ENCODE assay signal across 23 cellular contexts in the genomic region with DNA sequence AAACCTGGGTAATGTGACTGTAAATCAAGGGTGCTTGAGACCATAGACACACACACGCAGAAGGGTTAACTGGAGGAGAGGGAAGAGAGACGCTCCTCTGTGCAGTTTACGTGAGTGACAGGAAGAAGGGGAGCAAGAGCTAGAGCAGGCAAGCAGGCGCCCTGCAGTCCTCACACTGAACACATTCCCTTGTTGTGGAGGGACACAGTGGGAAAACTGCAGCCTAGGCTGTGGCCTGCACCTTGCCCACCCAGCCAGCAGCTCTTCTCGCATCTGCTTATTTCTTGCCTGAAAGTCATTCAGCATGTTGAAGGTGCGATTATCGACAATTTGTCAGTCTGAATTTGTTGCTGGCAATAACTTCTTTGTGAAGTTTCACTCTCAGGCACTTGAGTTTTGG. TPM values are rescaled to one million over a fixed set of nuclear protein-coding genes. Genes with fewer than 3 reads are reported as not detected.
DNase-seq lines count a peak whose midpoint lies in the region; ATAC-seq and TF ChIP-seq lines count a peak whose summit lies in the region.
"Had no signal": no experiment of that assay in that cellular context is flagged by ENCODE, and none has a peak within 500 bp of the region (broad histone marks: within the 10 kb centered on the region; RNA-seq: fewer than 3 reads in every experiment).

No MANE protein-coding gene starts in this region.

- no peak overlapping the region for H3K4me3 Mint-ChIP-seq in endodermal cell
- H3K4me3 Mint-ChIP-seq: CD4-positive, alpha-beta memory T cell; IgD-negative memory B cell had no signal

- H3K36me3 Mint-ChIP-seq in endodermal cell (ENCODE audit: low read depth), result no peaks in the 10 kb centered on the region
- H3K36me3 Mint-ChIP-seq: CD4-positive, alpha-beta memory T cell; IgD-negative memory B cell had no signal

- H3K36me3 ChIP-seq in SK-N-MC (ENCODE audit: insufficient read depth, low read length) (no peaks in the 10 kb centered on the region), endodermal cell (ENCODE audit: control insufficient read depth, insufficient read depth, low read length) (no peaks in the 10 kb centered on the region)

- H3K27ac ChIP-seq in SK-N-MC, result 0 out of 2 replicates have a peak overlapping the region, but pooled peaks have one; percentile 12
- H3K27ac ChIP-seq in endodermal cell (ENCODE audit: low read depth, low read length), result peak overlapping the region; percentile 61

- no peaks in the 10 kb centered on the region for H3K4me1 ChIP-seq in endodermal cell (ENCODE audit: control insufficient read depth, insufficient read depth, low read length)

- no peak for TF ChIP-seq CTCF in endodermal cell (conservative IDR thresholded peaks at IDR 0.05)

- H3K27ac Mint-ChIP-seq in endodermal cell, result no peak overlapping the region
- H3K27ac Mint-ChIP-seq: CD4-positive, alpha-beta memory T cell; IgD-negative memory B cell had no signal

- H3K4me1 Mint-ChIP-seq in endodermal cell, result peaks cover 4% of the 10 kb centered on the region
- H3K4me1 Mint-ChIP-seq: CD4-positive, alpha-beta memory T cell; IgD-negative memory B cell had no signal

- peaks cover 6% of the 10 kb centered on the region for H3K27me3 ChIP-seq in endodermal cell (ENCODE audit: control insufficient read depth, insufficient read depth, low read length, poor library complexity, severe bottlenecking)

- H3K9me3 Mint-ChIP-seq in endodermal cell, result no peaks in the 10 kb centered on the region

- H3K27me3 Mint-ChIP-seq in endodermal cell (ENCODE audit: insufficient read depth), result peaks cover 26% of the 10 kb centered on the region

- H3K4me3 ChIP-seq in SK-N-MC (no peak overlapping the region), endodermal cell (ENCODE audit: low read length) (no peak overlapping the region)

- WGBS in endodermal cell (ENCODE audit: insufficient coverage in 1 of 2, insufficient read length in 1 of 2), 2 experiments, result 75 to 88% methylated on average over 3 to 7 of the region's 7 CpGs

- H3K9me3 ChIP-seq in SK-N-MC (ENCODE audit: low read depth, low read length) (no peaks in the 10 kb centered on the region), endodermal cell (ENCODE audit: control insufficient read depth, low read length) (no peaks in the 10 kb centered on the region)

- DNase-seq in NCI-H510A treated with DMSO at 0.1 percent for 48 hours (lab: John Stamatoyannopoulos, UW) (peak; percentile 56), NCI-H510A (lab: John Stamatoyannopoulos, UW) (no peak), SK-N-MC (ENCODE audit: low read depth, low spot score) (no peak), endodermal cell (no peak), sciatic nerve (ENCODE audit: low spot score) (no peak), SW480 (ENCODE audit: low spot score) (no peak), superior temporal gyrus (ENCODE audit: extremely low spot score) (no peak)
- DNase-seq in activated CD4-positive, alpha-beta T cell treated with anti-CD3 and anti-CD28 coated beads, Interleukin-2, amount 50 U/mL, for 4 hours, result no peak
- DNase-seq: 8988T; Calu3; CD4-positive, alpha-beta memory T cell; DMS53; H7; Kasumi-1; MM.1S; NCI-H1092 treated with DMSO at 0.1 percent for 48 hours; NCI-H2171 treated with DMSO at 0.1 percent for 48 hours; RPMI8226; SIG-M5 had no signal

- H3K9ac ChIP-seq in SK-N-MC (ENCODE audit: insufficient read length), result no peak overlapping the region
- no peak overlapping the region for H3K9ac ChIP-seq in endodermal cell (ENCODE audit: extremely low read depth, low read length, poor library complexity, severe bottlenecking)

- peak; percentile 38 for ATAC-seq in sciatic nerve

- intact Hi-C loops in sciatic nerve (cut with DNase I), result no loop called here

RNA-seq across cellular contexts. Expression of a gene that starts 24.2 kb away (rescaled TPM):
- total RNA-seq in endodermal cell, result 10 to 100 TPM in 1 of 2 donors, 1 to 10 TPM in 1; 1.8 to 39.5 TPM
- 240 TPM for polyA plus RNA-seq in endodermal cell (2013, experiment 1 of 2)
- 203 TPM for polyA plus RNA-seq in endodermal cell (2013, experiment 2 of 2)
- total RNA-seq in sciatic nerve, result 12.4 TPM
- total RNA-seq: CD4-positive, alpha-beta memory T cell; HT1080; NCI-H460 had no signal
- polyA plus RNA-seq: BJ; CD4-positive, alpha-beta memory T cell; IgD-negative memory B cell had no signal
